In genomic region chrX:107766470-107767140, GRCh38 we compare ENCODE assay signal across 12 cellular contexts. TPM values are rescaled to one million over a fixed set of nuclear protein-coding genes. Genes with fewer than 3 reads are reported as not detected.
DNase-seq lines count a peak whose midpoint lies in the region; ATAC-seq and TF ChIP-seq lines count a peak whose summit lies in the region.
"Had no signal": no experiment of that assay in that cellular context is flagged by ENCODE, and none has a peak within 500 bp of the region (broad histone marks: within the 10 kb centered on the region; RNA-seq: fewer than 3 reads in every experiment).

No MANE protein-coding gene starts in this region.

- peaks cover 28% of the 10 kb centered on the region for H3K4me1 ChIP-seq in left ventricle myocardium inferior
- peaks cover 15 to 24% of the 10 kb centered on the region in 2 donors for H3K4me1 ChIP-seq in thyroid gland

- WGBS in thyroid gland, 2 donors: 56% methylated on average over 6 of the region's 8 CpGs; no CpG with 5 or more reads in 1 of the 2 donors

- H3K36me3 ChIP-seq in left ventricle myocardium inferior (no peaks in the 10 kb centered on the region), thyroid gland (no peaks in the 10 kb centered on the region)

- peak; percentile 35 for DNase-seq in H4 (ENCODE audit: low spot score)
- DNase-seq in WTC11 (ENCODE audit: low spot score): no peak
- peak; percentile 53 for DNase-seq in left ventricle myocardium inferior
- peak; percentile 65 for DNase-seq in thyroid gland
- DNase-seq in midbrain (lab: John Stamatoyannopoulos, UW): no peak
- DNase-seq in stimulated activated CD4-positive, alpha-beta T cell treated with anti-CD3 and anti-CD28 coated beads, Interleukin-2, amount 100 ng/mL, for 24 hours: no peak
- DNase-seq: activated CD4-positive, alpha-beta T cell treated with anti-CD3 and anti-CD28 coated beads for 1 hour; amniotic stem cell; NCI-H526 treated with DMSO at 0.1 percent for 48 hours had no signal

- H3K27ac ChIP-seq in left ventricle myocardium inferior (replicated peaks) (peak overlapping the region; percentile 55), thyroid gland (peak overlapping the region; percentile 66 to 79 (median 67))

- CTCF ChIA-PET in WTC11 (lab: Charles Lee): interaction anchor here (0.7 to 2.4 kb wide), 6 partner anchors 9 to 964 kb away, joined by 3 to 11 read pairs (median 6); partner anchors contain the start of genes NCBP2L and TSC22D3

- H3K27me3 ChIP-seq in left ventricle myocardium inferior (ENCODE audit: low read depth) (no peaks in the 10 kb centered on the region), thyroid gland (no peaks in the 10 kb centered on the region)

- H3K4me3 ChIP-seq in left ventricle myocardium inferior (no peak overlapping the region), thyroid gland (replicated peaks in 1 of 3) (no peak overlapping the region)

- no peaks in the 10 kb centered on the region for H3K36me3 Mint-ChIP-seq in WTC11

- no peaks in the 10 kb centered on the region for H3K9me3 ChIP-seq in left ventricle myocardium inferior (replicated peaks)
- no peaks in the 10 kb centered on the region for H3K9me3 ChIP-seq in thyroid gland

- no peak overlapping the region for H3K4me3 Mint-ChIP-seq in WTC11

- TF ChIP-seq POLR2A in thyroid gland (IDR thresholded peaks at IDR 0.05): peak in 1 of 2 donors; percentile 6

- H3K27ac Mint-ChIP-seq in WTC11: no peak overlapping the region

- H3K4me1 Mint-ChIP-seq in WTC11: peaks cover 15% of the 10 kb centered on the region

- POLR2A ChIA-PET in WTC11 (lab: Charles Lee): no interaction called here

- peaks cover under 1% of the 10 kb centered on the region; the same call in 1 of the 2 replicates for H3K27me3 Mint-ChIP-seq in WTC11 (ENCODE audit: low read depth)

- ATAC-seq in WTC11 (peak; percentile 36; the same call in 1 of the 2 replicates), HG03025 (IDR thresholded peaks at IDR 0.05; ENCODE audit: low FRiP score, unreplicated experiment) (no peak)

- TF ChIP-seq CTCF in WTC11 (IDR thresholded peaks at IDR 0.05) (no peak), left ventricle myocardium inferior (IDR thresholded peaks at IDR 0.05; ENCODE audit: borderline replicate concordance) (no peak), thyroid gland (IDR thresholded peaks at IDR 0.05) (no peak)

- H3K9me3 Mint-ChIP-seq in WTC11: no peaks in the 10 kb centered on the region

- intact Hi-C loops in left ventricle myocardium inferior (cut with micrococcal nuclease): loop anchor here (5.0 kb wide), 1 partner anchor 34 kb away; no protein-coding TSS in a partner anchor
- intact Hi-C loops in thyroid gland (cut with DNase I): no loop called here

TF ChIP-seq in WTC11, 78 proteins besides CTCF, POLR2A, EP300 and RAD21:
- TF ChIP-seq GTF2I (CRISPR knock-in tag; conservative IDR thresholded peaks at IDR 0.05): no peak
- TF ChIP-seq, protein P1, sequence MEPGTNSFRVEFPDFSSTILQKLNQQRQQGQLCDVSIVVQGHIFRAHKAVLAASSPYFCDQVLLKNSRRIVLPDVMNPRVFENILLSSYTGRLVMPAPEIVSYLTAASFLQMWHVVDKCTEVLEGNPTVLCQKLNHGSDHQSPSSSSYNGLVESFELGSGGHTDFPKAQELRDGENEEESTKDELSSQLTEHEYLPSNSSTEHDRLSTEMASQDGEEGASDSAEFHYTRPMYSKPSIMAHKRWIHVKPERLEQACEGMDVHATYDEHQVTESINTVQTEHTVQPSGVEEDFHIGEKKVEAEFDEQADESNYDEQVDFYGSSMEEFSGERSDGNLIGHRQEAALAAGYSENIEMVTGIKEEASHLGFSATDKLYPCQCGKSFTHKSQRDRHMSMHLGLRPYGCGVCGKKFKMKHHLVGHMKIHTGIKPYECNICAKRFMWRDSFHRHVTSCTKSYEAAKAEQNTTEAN (CRISPR knock-in tag; IDR thresholded peaks at IDR 0.05): no peak
- no peak for TF ChIP-seq ESRRA (CRISPR knock-in tag; IDR thresholded peaks at IDR 0.05; ENCODE audit: borderline replicate concordance)
- no peak for TF ChIP-seq ELF4 (CRISPR knock-in tag; IDR thresholded peaks at IDR 0.05; ENCODE audit: low read depth)
- no peak for TF ChIP-seq MYBL2 (CRISPR knock-in tag; IDR thresholded peaks at IDR 0.05)
- no peak for TF ChIP-seq RELA (CRISPR knock-in tag; IDR thresholded peaks at IDR 0.05; ENCODE audit: borderline replicate concordance)
- no peak for TF ChIP-seq SMAD3 (CRISPR knock-in tag; IDR thresholded peaks at IDR 0.05; ENCODE audit: borderline replicate concordance)
- TF ChIP-seq, protein P2, sequence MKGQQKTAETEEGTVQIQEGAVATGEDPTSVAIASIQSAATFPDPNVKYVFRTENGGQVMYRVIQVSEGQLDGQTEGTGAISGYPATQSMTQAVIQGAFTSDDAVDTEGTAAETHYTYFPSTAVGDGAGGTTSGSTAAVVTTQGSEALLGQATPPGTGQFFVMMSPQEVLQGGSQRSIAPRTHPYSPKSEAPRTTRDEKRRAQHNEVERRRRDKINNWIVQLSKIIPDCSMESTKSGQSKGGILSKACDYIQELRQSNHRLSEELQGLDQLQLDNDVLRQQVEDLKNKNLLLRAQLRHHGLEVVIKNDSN (CRISPR knock-in tag; IDR thresholded peaks at IDR 0.05): no peak
- TF ChIP-seq, protein P3, sequence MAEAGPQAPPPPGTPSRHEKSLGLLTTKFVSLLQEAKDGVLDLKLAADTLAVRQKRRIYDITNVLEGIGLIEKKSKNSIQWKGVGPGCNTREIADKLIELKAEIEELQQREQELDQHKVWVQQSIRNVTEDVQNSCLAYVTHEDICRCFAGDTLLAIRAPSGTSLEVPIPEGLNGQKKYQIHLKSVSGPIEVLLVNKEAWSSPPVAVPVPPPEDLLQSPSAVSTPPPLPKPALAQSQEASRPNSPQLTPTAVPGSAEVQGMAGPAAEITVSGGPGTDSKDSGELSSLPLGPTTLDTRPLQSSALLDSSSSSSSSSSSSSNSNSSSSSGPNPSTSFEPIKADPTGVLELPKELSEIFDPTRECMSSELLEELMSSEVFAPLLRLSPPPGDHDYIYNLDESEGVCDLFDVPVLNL (CRISPR knock-in tag; IDR thresholded peaks at IDR 0.05; ENCODE audit: borderline replicate concordance, low read depth): no peak
- TF ChIP-seq, protein P4, sequence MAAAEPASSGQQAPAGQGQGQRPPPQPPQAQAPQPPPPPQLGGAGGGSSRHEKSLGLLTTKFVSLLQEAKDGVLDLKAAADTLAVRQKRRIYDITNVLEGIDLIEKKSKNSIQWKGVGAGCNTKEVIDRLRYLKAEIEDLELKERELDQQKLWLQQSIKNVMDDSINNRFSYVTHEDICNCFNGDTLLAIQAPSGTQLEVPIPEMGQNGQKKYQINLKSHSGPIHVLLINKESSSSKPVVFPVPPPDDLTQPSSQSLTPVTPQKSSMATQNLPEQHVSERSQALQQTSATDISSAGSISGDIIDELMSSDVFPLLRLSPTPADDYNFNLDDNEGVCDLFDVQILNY (CRISPR knock-in tag; IDR thresholded peaks at IDR 0.05): no peak
- TF ChIP-seq ZNF425 (CRISPR knock-in tag; conservative IDR thresholded peaks at IDR 0.05): no peak
- no peak for TF ChIP-seq PREB (CRISPR knock-in tag; IDR thresholded peaks at IDR 0.05; ENCODE audit: borderline replicate concordance)

RNA-seq across cellular contexts. Expression of gene TSC22D3, which starts 9.0 kb away (rescaled TPM):
- total RNA-seq in H4 (2014; rRNA removed; shearing (Covaris generic)): 20.5 and 22.0 TPM in 2 replicates
- 14.5 to 15.9 TPM (median 15.7 TPM) in 3 replicates for total RNA-seq in WTC11 (2021)
- 58.9 TPM for total RNA-seq in left ventricle myocardium inferior
- total RNA-seq in thyroid gland: 100 to 1,000 TPM; 268 to 504 (median 383) TPM

RNA-seq across cellular contexts. Expression of gene NCBP2L, which starts 10.9 kb away (rescaled TPM):
- total RNA-seq in H4 (2014; rRNA removed; shearing (Covaris generic)): not detected in 2 replicates
- total RNA-seq in WTC11 (2021): 0.20 TPM in 1 of 3 replicates, not detected in the others
- not detected for total RNA-seq in left ventricle myocardium inferior
- total RNA-seq in thyroid gland: not detected
- total RNA-seq: HT-29, pulmonary artery endothelial cell had no signal

RNA-seq across cellular contexts. Expression of gene MID2, which starts 59.1 kb away (rescaled TPM):
- total RNA-seq in H4 (2014; rRNA removed; shearing (Covaris generic)): 13.4 and 14.2 TPM in 2 replicates
- total RNA-seq in WTC11 (2021): 3.1 to 6.4 TPM (median 3.3 TPM) in 3 replicates
- total RNA-seq in left ventricle myocardium inferior: 6.3 TPM
- total RNA-seq in thyroid gland: 10 to 100 TPM; 37.9 to 55.3 (median 46.5) TPM

Comparison
In these comparisons a context has a peak if more than half of its experiments do, and no peak if none do; other contexts are left out.
1. DNase-seq: peak in H4 (single experiment), left ventricle myocardium inferior (single experiment) and thyroid gland (2 of 2); none in WTC11 (single experiment), midbrain (single experiment) and stimulated activated CD4-positive, alpha-beta T cell treated with anti-CD3 and anti-CD28 coated beads, Interleukin-2, amount 100 ng/mL, for 24 hours (0 of 2).